Comparison of ENCODE assay signal across 11 cellular contexts in the genomic region with DNA sequence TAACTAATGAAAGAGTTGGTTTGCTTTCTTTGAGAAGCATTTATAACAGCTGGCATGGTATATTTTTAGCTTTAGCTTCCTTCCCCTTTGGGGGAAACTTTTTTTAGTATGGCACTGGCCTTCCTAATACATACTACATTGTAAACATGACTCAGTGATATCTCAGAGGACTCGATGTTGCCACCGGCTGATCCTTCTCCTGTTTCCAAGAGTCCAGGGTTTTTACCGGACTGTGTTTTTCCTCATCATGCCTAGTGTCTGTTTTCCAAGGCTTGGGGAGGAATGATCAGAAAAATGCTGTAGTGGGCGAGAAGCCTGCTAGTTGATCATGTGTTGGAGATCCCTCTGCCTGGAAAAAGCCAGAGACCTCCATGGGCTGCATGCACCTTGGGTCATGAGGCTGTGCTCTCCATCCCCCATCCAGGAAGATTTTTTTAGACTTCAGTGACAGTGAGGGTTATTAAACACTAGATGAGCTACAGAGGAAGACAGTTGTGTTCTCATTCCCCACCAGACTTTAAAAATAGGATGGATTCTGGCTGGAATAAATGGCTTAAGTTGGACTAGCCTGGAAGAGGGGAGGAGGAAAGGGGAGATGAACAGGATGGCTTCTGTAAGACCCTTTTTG.
DNase-seq lines count a peak whose midpoint lies in the region; ATAC-seq, FAIRE-seq and TF ChIP-seq lines count a peak whose summit lies in the region.
"Had no signal": no experiment of that assay in that cellular context is flagged by ENCODE, and none has a peak within 500 bp of the region (broad histone marks: within the 10 kb centered on the region; RNA-seq: fewer than 3 reads in every experiment).

No MANE protein-coding gene starts in this region.

- CTCF ChIA-PET in GM10248 (lab: Yijun Ruan, JAX): interaction anchor here (0.9 to 6.0 kb wide), 6 partner anchors 9 to 133 kb away, joined by 3 to 53 read pairs (median 6); no protein-coding TSS in a partner anchor
- CTCF ChIA-PET in naive thymus-derived CD4-positive, alpha-beta T cell (lab: Charles Lee): no interaction called here

- no peak overlapping the region for H3K27ac Mint-ChIP-seq in nephron progenitor cell
- peak overlapping the region in 1 of 9 donors; percentile 40 for H3K27ac Mint-ChIP-seq in naive thymus-derived CD4-positive, alpha-beta T cell

- intact Hi-C loops in ascending aorta (cut with DNase I): loop anchor here (2.0 to 10.0 kb wide), 2 partner anchors 14 to 52 kb away; no protein-coding TSS in a partner anchor
- intact Hi-C loops in left lung (cut with DNase I): loop anchor here in 1 of 2 donors (10.0 kb wide), 1 partner anchor 52 kb away; no protein-coding TSS in a partner anchor
- intact Hi-C loops in colonic mucosa (cut with DNase I): no loop called here
- intact Hi-C loops in naive thymus-derived CD4-positive, alpha-beta T cell (cut with micrococcal nuclease): no loop called here

- H3K27me3 Mint-ChIP-seq in nephron progenitor cell (ENCODE audit: low read depth, poor library complexity): peaks cover 8% of the 10 kb centered on the region
- H3K27me3 Mint-ChIP-seq in naive thymus-derived CD4-positive, alpha-beta T cell: peaks cover 0 to 20% (median 4%) of the 10 kb centered on the region in 5 donors

- no peak for TF ChIP-seq POLR2A in suprapubic skin (IDR thresholded peaks at IDR 0.05)

- TF ChIP-seq CTCF in ascending aorta (IDR thresholded peaks at IDR 0.05) (no peak), left lung (IDR thresholded peaks at IDR 0.05) (no peak), suprapubic skin (IDR thresholded peaks at IDR 0.05) (no peak), GM10248 (IDR thresholded peaks at IDR 0.05; ENCODE audit: control extremely low read depth, extremely low read depth, low read depth, missing control alignments) (no peak), nephron progenitor cell (IDR thresholded peaks at IDR 0.05) (no peak), colonic mucosa (IDR thresholded peaks at IDR 0.05) (no peak)

- no peak for ATAC-seq in left lung
- no peak for ATAC-seq in naive thymus-derived CD4-positive, alpha-beta T cell

- H3K4me3 Mint-ChIP-seq in nephron progenitor cell: no peak overlapping the region
- H3K4me3 Mint-ChIP-seq in naive thymus-derived CD4-positive, alpha-beta T cell: peak overlapping the region in 1 of 10 donors; percentile 25

- no peaks in the 10 kb centered on the region for H3K9me3 Mint-ChIP-seq in nephron progenitor cell
- H3K9me3 Mint-ChIP-seq in naive thymus-derived CD4-positive, alpha-beta T cell: peaks cover 0 to 2% (median 0%) of the 10 kb centered on the region in 11 donors

- no peak overlapping the region for H3K9ac ChIP-seq in colonic mucosa (ENCODE audit: low read depth in 2 of 2, low read length in 2 of 2)

- 42% methylated on average over 4 of the region's 4 CpGs for WGBS in suprapubic skin

- POLR2A ChIA-PET in GM10248 (lab: Yijun Ruan, JAX): no interaction called here
- POLR2A ChIA-PET in naive thymus-derived CD4-positive, alpha-beta T cell (lab: Charles Lee): no interaction called here

- peak; percentile 31 for FAIRE-seq in HTR-8/SVneo (lab: Jason Lieb, UNC)
- FAIRE-seq: G401.6 had no signal

- TF ChIP-seq EP300 in suprapubic skin (IDR thresholded peaks at IDR 0.05): no peak

- H3K4me3 ChIP-seq in ascending aorta (peak overlapping the region; percentile 16 to 32), left lung (no peak overlapping the region), suprapubic skin (no peak overlapping the region), colonic mucosa (no peak overlapping the region)
- no peak overlapping the region for H3K4me3 ChIP-seq in naive thymus-derived CD4-positive, alpha-beta T cell (ENCODE audit: low read length)
- H3K4me3 ChIP-seq: SJSA1 had no signal

- H3K36me3 ChIP-seq in ascending aorta (no peaks in the 10 kb centered on the region), left lung (no peaks in the 10 kb centered on the region), suprapubic skin (no peaks in the 10 kb centered on the region), colonic mucosa (no peaks in the 10 kb centered on the region)
- no peaks in the 10 kb centered on the region for H3K36me3 ChIP-seq in naive thymus-derived CD4-positive, alpha-beta T cell (ENCODE audit: control insufficient read depth in 2 of 3, insufficient read depth in 3 of 3, low read length in 3 of 3)

- H3K27ac ChIP-seq in ascending aorta (peak overlapping the region; percentile 85 to 91), left lung (peak overlapping the region; percentile 34 to 55), suprapubic skin (peak overlapping the region; percentile 76), colonic mucosa (no peak overlapping the region)
- H3K27ac ChIP-seq in naive thymus-derived CD4-positive, alpha-beta T cell (ENCODE audit: low read depth, low read length): no peak overlapping the region
- H3K27ac ChIP-seq: SJSA1 had no signal

- no peaks in the 10 kb centered on the region for H3K36me3 Mint-ChIP-seq in nephron progenitor cell (ENCODE audit: low read depth)
- H3K36me3 Mint-ChIP-seq in naive thymus-derived CD4-positive, alpha-beta T cell: peaks cover 0 to 5% (median 0%) of the 10 kb centered on the region in 5 donors

- H3K9me3 ChIP-seq in ascending aorta (no peaks in the 10 kb centered on the region), left lung (no peaks in the 10 kb centered on the region), suprapubic skin (no peaks in the 10 kb centered on the region), colonic mucosa (no peaks in the 10 kb centered on the region)
- H3K9me3 ChIP-seq in naive thymus-derived CD4-positive, alpha-beta T cell (ENCODE audit: control insufficient read depth in 2 of 3, low read length in 3 of 3): no peaks in the 10 kb centered on the region
- H3K9me3 ChIP-seq: SJSA1 had no signal

- H3K4me1 ChIP-seq in ascending aorta: peaks cover 10 to 72% of the 10 kb centered on the region in 2 donors
- peaks cover 12 to 14% of the 10 kb centered on the region in 2 donors for H3K4me1 ChIP-seq in left lung
- H3K4me1 ChIP-seq in suprapubic skin: peaks cover 26% of the 10 kb centered on the region
- no peaks in the 10 kb centered on the region for H3K4me1 ChIP-seq in colonic mucosa
- peaks cover 0 to 4% of the 10 kb centered on the region in 2 donors for H3K4me1 ChIP-seq in naive thymus-derived CD4-positive, alpha-beta T cell (ENCODE audit: control insufficient read depth in 2 of 2, insufficient read depth in 2 of 2, low read length in 2 of 2)

- H3K4me1 Mint-ChIP-seq in nephron progenitor cell: no peaks in the 10 kb centered on the region
- peaks cover 2 to 25% (median 19%) of the 10 kb centered on the region in 7 donors for H3K4me1 Mint-ChIP-seq in naive thymus-derived CD4-positive, alpha-beta T cell

- H3K27me3 ChIP-seq in ascending aorta (no peaks in the 10 kb centered on the region), left lung (no peaks in the 10 kb centered on the region), suprapubic skin (no peaks in the 10 kb centered on the region), colonic mucosa (no peaks in the 10 kb centered on the region)
- no peaks in the 10 kb centered on the region for H3K27me3 ChIP-seq in naive thymus-derived CD4-positive, alpha-beta T cell (ENCODE audit: control insufficient read depth in 2 of 2, insufficient read depth in 2 of 2, low read length in 2 of 2)
- H3K27me3 ChIP-seq: SJSA1 had no signal

- DNase-seq in HTR-8/SVneo (ENCODE audit: insufficient read length, low spot score): no peak
- peak in 1 of 2 donors; percentile 80 for DNase-seq in ascending aorta (ENCODE audit: low spot score in 2 of 2)
- DNase-seq in left lung: no peak
- DNase-seq in suprapubic skin (ENCODE audit: low spot score in 2 of 2): no peak
- no peak for DNase-seq in GM10248 (ENCODE audit: extremely low spot score)
- DNase-seq in nephron progenitor cell: no peak
- DNase-seq in colonic mucosa: no peak
- no peak for DNase-seq in naive thymus-derived CD4-positive, alpha-beta T cell
- DNase-seq: NCI-H1694 treated with DMSO at 0.1 percent for 48 hours had no signal

Comparison
In these comparisons a context has a peak if more than half of its experiments do, and no peak if none do; other contexts are left out.
1. H3K27ac ChIP-seq: peak in ascending aorta (2 of 2), left lung (2 of 2) and suprapubic skin (single experiment); none in colonic mucosa (single experiment) and naive thymus-derived CD4-positive, alpha-beta T cell (single experiment).
2. H3K4me3 ChIP-seq: peak in ascending aorta (2 of 2); none in left lung (0 of 2), suprapubic skin (single experiment), colonic mucosa (single experiment) and naive thymus-derived CD4-positive, alpha-beta T cell (single experiment).